14 cellular contexts compared by ENCODE assay signal in genomic region chr3:129529436-129530210, GRCh38. TPM values are rescaled to one million over a fixed set of nuclear protein-coding genes. Genes with fewer than 3 reads are reported as not detected.
"Had no signal": no experiment of that assay in that cellular context is flagged by ENCODE, and none has a peak within 500 bp of the region (broad histone marks: within the 10 kb centered on the region; RNA-seq: fewer than 3 reads in every experiment).

No MANE protein-coding gene starts in this region.

- ATAC-seq: left lobe of liver had no signal

- H3K9me3 ChIP-seq: body of pancreas, esophagus squamous epithelium, thyroid gland had no signal

- H3K27ac ChIP-seq: body of pancreas, dorsolateral prefrontal cortex, esophagus squamous epithelium, thyroid gland had no signal

- H3K4me3 ChIP-seq: body of pancreas, esophagus squamous epithelium, thyroid gland had no signal

- H3K9me3 Mint-ChIP-seq: memory B cell had no signal

- H3K36me3 ChIP-seq: esophagus squamous epithelium, thyroid gland had no signal

- H3K36me3 Mint-ChIP-seq: memory B cell had no signal

- DNase-seq: activated CD4-positive, alpha-beta T cell treated with anti-CD3 and anti-CD28 coated beads, Interleukin-2, amount 50 U/mL, for 1 hour; activated naive CD4-positive, alpha-beta T cell treated with anti-CD3 and anti-CD28 coated beads, Interleukin-2, amount 50 U/mL, for 16 hours; cerebellar nuclear complex; dorsolateral prefrontal cortex; esophagus squamous epithelium; foreskin melanocyte; head of caudate nucleus; small intestine; thyroid gland had no signal

- H3K4me3 Mint-ChIP-seq: memory B cell had no signal

- H3K27me3 ChIP-seq: body of pancreas, dorsolateral prefrontal cortex, esophagus squamous epithelium, thyroid gland had no signal

- H3K27me3 Mint-ChIP-seq: memory B cell had no signal

RNA-seq across cellular contexts. Expression of gene RHO, which starts 1.2 kb away (rescaled TPM):
- total RNA-seq: body of pancreas; esophagus squamous epithelium; left lobe of liver; T-helper 1 cell treated with Interleukin-12 subunit alpha and Interleukin-12 subunit beta and Interleukin-4 antibody, amounts not matched to agents 30 ng/mL and 1 ng/mL, for 36 hours; thyroid gland had no signal
- polyA plus RNA-seq: neural cell, small intestine had no signal

RNA-seq across cellular contexts. Expression of gene H1-8, which starts 13.4 kb away (rescaled TPM):
- total RNA-seq: body of pancreas; dorsolateral prefrontal cortex; esophagus squamous epithelium; left lobe of liver; T-helper 1 cell treated with Interleukin-12 subunit alpha and Interleukin-12 subunit beta and Interleukin-4 antibody, amounts not matched to agents 30 ng/mL and 1 ng/mL, for 36 hours; thyroid gland had no signal
- polyA plus RNA-seq: neural cell, small intestine had no signal
